ENCODE assay signal across 8 cellular contexts in genomic region chr18:48975817-48976649, GRCh38. TPM values are rescaled to one million over a fixed set of nuclear protein-coding genes. Genes with fewer than 3 reads are reported as not detected.
A peak's percentile ranks its signal among the peaks of the same experiment; 100 is the strongest.
DNase-seq lines count a peak whose midpoint lies in the region; ATAC-seq and TF ChIP-seq lines count a peak whose summit lies in the region.

No MANE protein-coding gene starts in this region.

- no peaks in the 10 kb centered on the region for H3K9me3 ChIP-seq in stomach smooth muscle (ENCODE audit: control insufficient read depth in 2 of 2, low read length in 2 of 2)

- peak overlapping the region in 1 of 2 donors; percentile 62 for H3K9ac ChIP-seq in stomach smooth muscle (ENCODE audit: low read length in 2 of 2)

- peaks cover 0 to 4% (median 0%) of the 10 kb centered on the region in 3 donors for H3K36me3 Mint-ChIP-seq in naive thymus-derived CD8-positive, alpha-beta T cell

- no peaks in the 10 kb centered on the region for H3K36me3 ChIP-seq in stomach smooth muscle (ENCODE audit: control insufficient read depth in 2 of 2, insufficient read depth in 2 of 2, low read length in 2 of 2)

- no peaks in the 10 kb centered on the region for H3K9me3 Mint-ChIP-seq in naive thymus-derived CD8-positive, alpha-beta T cell

- H3K27ac Mint-ChIP-seq in naive thymus-derived CD8-positive, alpha-beta T cell = peak overlapping the region in 5 of 10 donors; percentile 30 to 81 (median 59)

- no peak for TF ChIP-seq CTCF in GM13977 (IDR thresholded peaks at IDR 0.05; ENCODE audit: extremely low read depth, insufficient read depth, missing control alignments)

- in situ Hi-C loops in GM13977 (cut with MboI; ENCODE audit: low pct_unique_long_range_greater_than_20kb, low sequenced_read_pairs, unreplicated experiment) = no loop called here

- POLR2A ChIA-PET in naive thymus-derived CD8-positive, alpha-beta T cell (lab: Charles Lee) = no interaction called here

- H3K4me1 ChIP-seq in stomach smooth muscle (ENCODE audit: control insufficient read depth, insufficient read depth, low read length) = peaks cover 6% of the 10 kb centered on the region

- peak overlapping the region; percentile 71 to 84 (median 80) for H3K4me3 Mint-ChIP-seq in naive thymus-derived CD8-positive, alpha-beta T cell

- peak; percentile 66 for ATAC-seq in HG02588 (IDR thresholded peaks at IDR 0.05; ENCODE audit: unreplicated experiment)
- peak; percentile 83 to 90 for ATAC-seq in naive thymus-derived CD8-positive, alpha-beta T cell

- H3K4me1 Mint-ChIP-seq in naive thymus-derived CD8-positive, alpha-beta T cell = peaks cover 4 to 17% (median 8%) of the 10 kb centered on the region in 4 donors

- H3K27me3 ChIP-seq in stomach smooth muscle (ENCODE audit: control insufficient read depth in 1 of 2, insufficient read depth in 2 of 2, low read length in 2 of 2) = no peaks in the 10 kb centered on the region

- H3K27me3 Mint-ChIP-seq in naive thymus-derived CD8-positive, alpha-beta T cell = peaks cover 16 to 44% (median 29%) of the 10 kb centered on the region in 5 donors

- DNase-seq in GM13977 (ENCODE audit: low spot score) (peak; percentile 94), NCI-H2196 treated with DMSO at 0.1 percent for 48 hours (lab: John Stamatoyannopoulos, UW; ENCODE audit: unreplicated experiment) (peak; percentile 43), epithelial cell of prostate (ENCODE audit: low read depth, low spot score) (no peak), Kasumi-1 (lab: John Stamatoyannopoulos, UW) (no peak)
- DNase-seq in activated CD8-positive, alpha-beta memory T cell treated with anti-CD3 and anti-CD28 coated beads for 48 hours (ENCODE audit: low read depth in 2 of 3, low spot score in 2 of 3) = peak; percentile 10 to 24 (median 20)
- peak in 8 of 10 donors; percentile 25 to 47 (median 36) for DNase-seq in naive thymus-derived CD8-positive, alpha-beta T cell

- H3K4me3 ChIP-seq in stomach smooth muscle (ENCODE audit: low read length in 2 of 2) = peak overlapping the region; percentile 45 to 76

- H3K27ac ChIP-seq in epithelial cell of prostate (peak overlapping the region; percentile 77), stomach smooth muscle (ENCODE audit: low read length) (no peak overlapping the region)

RNA-seq across cellular contexts. Expression of gene SMAD7, which starts 25.3 kb away (rescaled TPM):
- 10 to 100 TPM; 30.9 to 32.5 TPM for total RNA-seq in naive thymus-derived CD8-positive, alpha-beta T cell
- polyA plus RNA-seq in naive thymus-derived CD8-positive, alpha-beta T cell = 1 to 10 TPM; 2.3 to 4.9 (median 4.8) TPM

Comparison
In these comparisons a context has a peak if more than half of its experiments do, and no peak if none do; other contexts are left out.
1. DNase-seq: peak in GM13977 (single experiment), NCI-H2196 treated with DMSO at 0.1 percent for 48 hours (single experiment), activated CD8-positive, alpha-beta memory T cell treated with anti-CD3 and anti-CD28 coated beads for 48 hours (3 of 3) and naive thymus-derived CD8-positive, alpha-beta T cell (8 of 10); none in epithelial cell of prostate (single experiment) and Kasumi-1 (0 of 2).